In the genomic region with DNA sequence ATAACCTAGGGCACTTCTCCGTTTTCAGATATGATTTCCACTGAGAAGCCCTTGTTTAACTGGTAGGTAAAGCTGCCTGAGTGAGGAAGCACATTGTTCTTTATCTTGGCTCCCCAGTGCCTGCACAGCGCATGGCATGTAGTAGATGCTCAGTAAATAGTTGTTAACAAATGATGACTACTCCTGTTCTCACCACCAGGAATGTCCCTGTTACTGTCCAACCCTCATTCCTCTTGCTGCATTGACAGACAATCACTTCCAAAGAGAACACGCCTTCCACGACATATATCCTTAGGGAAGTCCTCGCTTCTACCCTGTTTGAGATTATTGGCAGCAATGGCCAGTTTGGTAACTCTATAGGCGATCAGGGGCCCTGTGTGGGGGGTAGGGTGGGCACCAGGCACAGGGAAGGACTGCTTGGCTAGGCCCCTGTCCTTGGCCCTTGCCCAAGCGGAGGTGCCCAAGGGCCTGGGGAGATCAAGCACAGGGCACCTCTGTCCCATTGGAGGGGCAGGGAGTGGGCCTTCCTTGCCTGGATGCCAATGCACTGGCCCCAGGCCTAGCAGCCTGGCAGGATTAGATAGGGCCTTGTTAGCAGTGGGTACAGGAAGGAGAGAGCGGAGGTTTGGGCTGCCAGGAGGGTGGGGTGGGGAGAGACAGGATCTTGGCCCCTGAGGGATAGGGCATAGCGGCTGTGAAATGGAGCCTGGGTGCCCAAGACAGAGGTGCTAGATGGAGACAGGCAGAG, we compare ENCODE assay signal across 13 cellular contexts. TPM values are rescaled to one million over a fixed set of nuclear protein-coding genes. Genes with fewer than 3 reads are reported as not detected.
DNase-seq lines count a peak whose midpoint lies in the region; ATAC-seq and TF ChIP-seq lines count a peak whose summit lies in the region.
"Had no signal": no experiment of that assay in that cellular context is flagged by ENCODE, and none has a peak within 500 bp of the region (broad histone marks: within the 10 kb centered on the region; RNA-seq: fewer than 3 reads in every experiment).

No MANE protein-coding gene starts in this region.

- H3K36me3 ChIP-seq in hepatocyte (replicated peaks; ENCODE audit: insufficient read depth, low read depth) = no peaks in the 10 kb centered on the region
- no peaks in the 10 kb centered on the region for H3K36me3 ChIP-seq in sigmoid colon
- H3K36me3 ChIP-seq: ovary had no signal

- H3K4me3 ChIP-seq in hepatocyte (no peak overlapping the region), sigmoid colon (no peak overlapping the region)
- H3K4me3 ChIP-seq: ovary had no signal

- no peak for ATAC-seq in activated CD8-positive, alpha-beta T cell treated with anti-CD3 and anti-CD28 coated beads for 36 hours

- TF ChIP-seq CTCF in hepatocyte (IDR thresholded peaks at IDR 0.05; ENCODE audit: poor library complexity) = no peak
- no peak for TF ChIP-seq CTCF in sigmoid colon (IDR thresholded peaks at IDR 0.05)
- no peak for TF ChIP-seq CTCF in activated CD8-positive, alpha-beta T cell treated with anti-CD3 and anti-CD28 coated beads for 36 hours (IDR thresholded peaks at IDR 0.05)

- H3K27me3 ChIP-seq in hepatocyte (no peaks in the 10 kb centered on the region), sigmoid colon (no peaks in the 10 kb centered on the region)
- H3K27me3 ChIP-seq: ovary had no signal

- intact Hi-C loops in sigmoid colon (cut with DNase I) = no loop called here
- intact Hi-C loops in activated CD8-positive, alpha-beta T cell treated with anti-CD3 and anti-CD28 coated beads for 36 hours (cut with micrococcal nuclease) = no loop called here

- H4K20me1 ChIP-seq in hepatocyte (ENCODE audit: insufficient read depth, poor library complexity, severe bottlenecking) = no peaks in the 10 kb centered on the region

- no peak for TF ChIP-seq POLR2A in sigmoid colon (IDR thresholded peaks at IDR 0.05)

- H3K9me2 ChIP-seq in hepatocyte (replicated peaks; ENCODE audit: insufficient read depth) = no peaks in the 10 kb centered on the region

- in situ Hi-C loops in ACHN (cut with HindIII; ENCODE audit: low pct_ligation_motif_present, low pct_unique_long_range_greater_than_20kb, low sequenced_read_pairs) = no loop called here

- H3K4me1 ChIP-seq in hepatocyte (ENCODE audit: insufficient read depth) (peaks cover 60% of the 10 kb centered on the region), sigmoid colon (peaks cover 0 to 83% (median 72%) of the 10 kb centered on the region in 4 donors)

- no peaks in the 10 kb centered on the region for H3K79me2 ChIP-seq in hepatocyte

- DNase-seq in ELF-1 (ENCODE audit: low read depth, low spot score) (peak; percentile 23), hepatocyte (ENCODE audit: low spot score) (no peak), sigmoid colon (no peak), cerebellum (ENCODE audit: low spot score) (no peak), ACHN (no peak), dermis blood vessel endothelial cell (no peak)
- DNase-seq in activated CD8-positive, alpha-beta T cell treated with anti-CD3 and anti-CD28 coated beads for 36 hours = no peak
- DNase-seq: activated CD4-positive, alpha-beta T cell treated with anti-CD3 and anti-CD28 coated beads, Interleukin-2, amount 50 U/mL, for 1 hour; activated naive CD4-positive, alpha-beta T cell treated with anti-CD3 and anti-CD28 coated beads, Interleukin-2, amount 50 U/mL, for 16 hours; immature natural killer cell had no signal

- H3K36me3 Mint-ChIP-seq in activated CD8-positive, alpha-beta T cell treated with anti-CD3 and anti-CD28 coated beads for 36 hours (ENCODE audit: low read depth) = no peaks in the 10 kb centered on the region
- H3K36me3 Mint-ChIP-seq: immature natural killer cell had no signal

- no peak overlapping the region for H3K27ac Mint-ChIP-seq in activated CD8-positive, alpha-beta T cell treated with anti-CD3 and anti-CD28 coated beads for 36 hours
- H3K27ac Mint-ChIP-seq: immature natural killer cell had no signal

- 87% methylated on average over 8 of the region's 9 CpGs for WGBS in hepatocyte (ENCODE audit: low lambda C conversion rate, missing lambda C conversion rate)
- 90% methylated on average over 9 of the region's 9 CpGs for WGBS in sigmoid colon, 2 donors

- H3K27ac ChIP-seq in angular gyrus (ENCODE audit: low read depth, low read length) = peak overlapping the region; percentile 79
- peak overlapping the region; percentile 86 for H3K27ac ChIP-seq in hepatocyte
- peak overlapping the region; percentile 77 to 86 (median 80) for H3K27ac ChIP-seq in sigmoid colon

- no peaks in the 10 kb centered on the region for H3K9me3 Mint-ChIP-seq in activated CD8-positive, alpha-beta T cell treated with anti-CD3 and anti-CD28 coated beads for 36 hours
- H3K9me3 Mint-ChIP-seq: immature natural killer cell had no signal

- H3K4me3 Mint-ChIP-seq in activated CD8-positive, alpha-beta T cell treated with anti-CD3 and anti-CD28 coated beads for 36 hours = no peak overlapping the region
- H3K4me3 Mint-ChIP-seq: immature natural killer cell had no signal

- H3K4me2 ChIP-seq in hepatocyte = no peak overlapping the region

- peaks cover 5% of the 10 kb centered on the region for H3K27me3 Mint-ChIP-seq in activated CD8-positive, alpha-beta T cell treated with anti-CD3 and anti-CD28 coated beads for 36 hours

- no peak overlapping the region for H2AFZ ChIP-seq in hepatocyte

- peaks cover 5% of the 10 kb centered on the region for H3K4me1 Mint-ChIP-seq in activated CD8-positive, alpha-beta T cell treated with anti-CD3 and anti-CD28 coated beads for 36 hours (ENCODE audit: low read depth)

- H3K9me3 ChIP-seq in hepatocyte (ENCODE audit: low read depth) (no peaks in the 10 kb centered on the region), sigmoid colon (no peaks in the 10 kb centered on the region)
- H3K9me3 ChIP-seq: ovary had no signal

- no peak for TF ChIP-seq EP300 in sigmoid colon (IDR thresholded peaks at IDR 0.05)

- CTCF ChIA-PET in activated CD8-positive, alpha-beta T cell treated with anti-CD3 and anti-CD28 coated beads for 36 hours (lab: Charles Lee) = interaction anchor here (0.6 to 1.2 kb wide), 2 partner anchors 10 to 11 kb away, joined by 3 read pairs; partner anchors contain the start of gene NES

- POLR2A ChIA-PET in activated CD8-positive, alpha-beta T cell treated with anti-CD3 and anti-CD28 coated beads for 36 hours (lab: Charles Lee) = no interaction called here

RNA-seq across cellular contexts. Expression of gene NES, which starts 10.2 kb away (rescaled TPM):
- total RNA-seq in hepatocyte = 7.9 and 13.8 TPM in 2 replicates
- 3.6 and 4.8 TPM in 2 replicates for polyA plus RNA-seq in hepatocyte
- 10 to 100 TPM in 2 of 4 donors, 1 to 10 TPM in 2; 7.1 to 21.0 (median 10.4) TPM for total RNA-seq in sigmoid colon
- polyA plus RNA-seq in sigmoid colon = 1 to 10 TPM in 2 of 3 donors, under 1 TPM in 1; 0.60 to 6.9 (median 1.8) TPM
- total RNA-seq in cerebellum = 45.5 TPM
- total RNA-seq in activated CD8-positive, alpha-beta T cell treated with anti-CD3 and anti-CD28 coated beads for 36 hours = not detected
- 65.6 and 78.8 TPM in 2 replicates for total RNA-seq in dermis blood vessel endothelial cell
- polyA plus RNA-seq: immature natural killer cell had no signal

RNA-seq across cellular contexts. Expression of gene BCAN, which starts 25.1 kb away (rescaled TPM):
- total RNA-seq in hepatocyte = 0.03 and 0.84 TPM in 2 replicates
- polyA plus RNA-seq in hepatocyte = not detected in 2 replicates
- 1 to 10 TPM in 3 of 4 donors, not detected in 1; 2.0 to 2.9 (median 2.3) TPM for total RNA-seq in sigmoid colon
- under 1 TPM in 1 of 3 donors, not detected in 2; 0.12 TPM for polyA plus RNA-seq in sigmoid colon
- 106 TPM for total RNA-seq in cerebellum
- total RNA-seq in activated CD8-positive, alpha-beta T cell treated with anti-CD3 and anti-CD28 coated beads for 36 hours = not detected
- not detected in 2 replicates for total RNA-seq in dermis blood vessel endothelial cell

RNA-seq across cellular contexts. Expression of gene CRABP2, which starts 38.3 kb away (rescaled TPM):
- total RNA-seq in hepatocyte = 54.5 and 93.5 TPM in 2 replicates
- 171 and 195 TPM in 2 replicates for polyA plus RNA-seq in hepatocyte
- total RNA-seq in sigmoid colon = 1 to 10 TPM; 3.1 to 7.8 (median 5.4) TPM
- polyA plus RNA-seq in sigmoid colon = 1 to 10 TPM in 1 of 3 donors, not detected in 2; 4.9 TPM
- 9.6 TPM for total RNA-seq in cerebellum
- under 1 TPM; 0.78 to 0.90 TPM for total RNA-seq in activated CD8-positive, alpha-beta T cell treated with anti-CD3 and anti-CD28 coated beads for 36 hours
- total RNA-seq in dermis blood vessel endothelial cell = 0.34 TPM in 1 of 2 replicates, not detected in the other
- polyA plus RNA-seq: immature natural killer cell had no signal

RNA-seq across cellular contexts. Expression of gene HAPLN2, which starts 47.8 kb away (rescaled TPM):
- total RNA-seq in hepatocyte (not detected in 2 replicates), sigmoid colon (1 to 10 TPM in 1 of 4 donors, under 1 TPM in 1, not detected in 2; 0.71 to 1.2 TPM), cerebellum (1.3 TPM), dermis blood vessel endothelial cell (not detected in 2 replicates)
- polyA plus RNA-seq in hepatocyte (not detected in 2 replicates), sigmoid colon (under 1 TPM in 1 of 3 donors, not detected in 2; 0.10 TPM)
- not detected for total RNA-seq in activated CD8-positive, alpha-beta T cell treated with anti-CD3 and anti-CD28 coated beads for 36 hours
- total RNA-seq: SK-MEL-5 had no signal
- polyA plus RNA-seq: immature natural killer cell had no signal

Comparison
In these comparisons a context has a peak if more than half of its experiments do, and no peak if none do; other contexts are left out.
1. RNA of gene BCAN, which starts 25.1 kb away (total RNA-seq): 106 TPM in cerebellum (single experiment); 2.0 to 2.9 TPM in sigmoid colon, 0.03 to 0.84 TPM in hepatocyte, not detected in activated CD8-positive, alpha-beta T cell treated with anti-CD3 and anti-CD28 coated beads for 36 hours and not detected in dermis blood vessel endothelial cell; every median in the first group is over 10 times any median in the second.
2. Peak in every context shown above with its lines, with median percentiles within 50 percentile points of each other: H3K27ac ChIP-seq.